In genomic region chr4:80335554-80336358, GRCh38 we compare ENCODE assay signal across 8 cellular contexts.
DNase-seq lines count a peak whose midpoint lies in the region; ATAC-seq lines count a peak whose summit lies in the region.

TSS of gene CFAP299 (plus strand) at chr4:80335730.

- in situ Hi-C loops in ACHN (cut with HindIII; ENCODE audit: low pct_ligation_motif_present, low pct_unique_long_range_greater_than_20kb, low sequenced_read_pairs) = no loop called here

- H3K36me3 Mint-ChIP-seq in effector memory CD8-positive, alpha-beta T cell (ENCODE audit: insufficient read depth) = no peaks in the 10 kb centered on the region

- no peaks in the 10 kb centered on the region for H3K9me3 Mint-ChIP-seq in effector memory CD8-positive, alpha-beta T cell

- peaks cover 24 to 26% of the 10 kb centered on the region in 2 donors for H3K27me3 Mint-ChIP-seq in effector memory CD8-positive, alpha-beta T cell

- peaks cover 8% of the 10 kb centered on the region in 2 donors for H3K4me1 Mint-ChIP-seq in effector memory CD8-positive, alpha-beta T cell (ENCODE audit: low read depth in 2 of 2)

- H3K27ac Mint-ChIP-seq in effector memory CD8-positive, alpha-beta T cell = no peak within 1 kb of the TSS

- peak; percentile 88 for DNase-seq in ACHN
- peak; percentile 80 for DNase-seq in NCI-H226
- peak; percentile 9 to 54 for DNase-seq in activated CD4-positive, alpha-beta T cell treated with anti-CD3 and anti-CD28 coated beads, Interleukin-2, amount 50 U/mL, for 24 hours (ENCODE audit: low read depth in 1 of 2, low spot score in 1 of 2)
- DNase-seq in effector memory CD8-positive, alpha-beta T cell = peak in 1 of 3 experiments; percentile 1
- DNase-seq in medulla oblongata (ENCODE audit: extremely low spot score) = peak; percentile 79
- peak; percentile 36 for DNase-seq in stimulated activated CD8-positive, alpha-beta memory T cell treated with anti-CD3 and anti-CD28 coated beads, Interleukin-12 subunit alpha, Interleukin-12 subunit beta, amount 100 ng/mL, for 24 hours (ENCODE audit: extremely low read depth)

- peak within 1 kb of the TSS; percentile 71 to 80 for H3K4me3 Mint-ChIP-seq in effector memory CD8-positive, alpha-beta T cell

- ATAC-seq in GM18870 (IDR thresholded peaks at IDR 0.05; ENCODE audit: unreplicated experiment) (peak; percentile 97), HG03108 (IDR thresholded peaks at IDR 0.05; ENCODE audit: unreplicated experiment) (peak; percentile 93)
- ATAC-seq in effector memory CD8-positive, alpha-beta T cell (replicated peaks) = peak; percentile 56
